ENCODE assay signal across 11 cellular contexts in the genomic region with DNA sequence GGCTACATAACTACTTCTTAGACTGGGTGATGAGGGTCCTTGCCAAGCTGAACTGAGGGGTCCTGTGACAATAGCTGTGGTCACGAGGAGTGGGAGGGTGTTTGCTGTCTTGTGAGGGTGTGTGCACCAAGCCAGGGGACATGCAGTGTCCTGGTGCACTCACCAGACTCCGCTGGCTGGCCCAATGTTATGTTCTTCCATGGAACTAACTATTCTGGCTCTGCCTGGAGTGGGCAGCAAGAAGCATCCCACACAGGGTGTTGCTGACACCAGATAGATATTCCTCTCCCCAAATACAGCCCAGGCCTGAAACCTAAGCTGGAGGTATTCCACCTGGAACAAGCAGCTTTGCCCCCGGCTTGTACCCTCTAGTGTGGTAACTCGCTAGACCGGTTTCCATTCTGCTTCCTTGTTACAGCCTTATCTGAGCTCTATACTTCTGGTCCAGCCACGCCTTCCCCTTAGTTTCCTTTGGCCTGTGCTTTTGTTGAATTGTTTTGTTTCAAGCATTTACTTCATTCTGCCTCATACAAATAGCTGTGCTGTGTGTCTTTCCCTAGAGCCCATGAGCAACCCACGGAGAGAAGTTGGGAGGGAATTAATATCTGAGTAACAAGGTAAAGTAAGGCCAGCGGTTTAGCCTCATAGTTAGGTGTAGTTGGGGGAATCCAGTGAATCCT. TPM values are rescaled to one million over a fixed set of nuclear protein-coding genes. Genes with fewer than 3 reads are reported as not detected.
DNase-seq lines count a peak whose midpoint lies in the region; ATAC-seq and TF ChIP-seq lines count a peak whose summit lies in the region.
"Had no signal": no experiment of that assay in that cellular context is flagged by ENCODE, and none has a peak within 500 bp of the region (broad histone marks: within the 10 kb centered on the region; RNA-seq: fewer than 3 reads in every experiment).

No MANE protein-coding gene starts in this region.

- H3K4me1 Mint-ChIP-seq in stimulated activated naive CD8-positive, alpha-beta T cell treated with anti-CD3 and anti-CD28 coated beads, Interleukin-15, Interleukin-2, amounts not matched to agents 100 ng/mL and 50 ng/mL, for 24 hours (ENCODE audit: low read depth) = peaks cover 30% of the 10 kb centered on the region
- H3K4me1 Mint-ChIP-seq in activated CD8-positive, alpha-beta T cell treated with anti-CD3 and anti-CD28 coated beads, Interleukin-2, amount 10 ng/mL, durations not matched to agents 7 days and 5 days (ENCODE audit: low read depth) = peaks cover 23% of the 10 kb centered on the region
- H3K4me1 Mint-ChIP-seq in memory B cell = peaks cover 34% of the 10 kb centered on the region
- peaks cover 22% of the 10 kb centered on the region for H3K4me1 Mint-ChIP-seq in activated T-helper 1 cell treated with anti-CD3 and anti-CD28 coated beads, Interleukin-12 subunit alpha, Interleukin-12 subunit beta, Interleukin-2, Interleukin-4 antibody, amounts not matched to agents 30 ng/mL and 10 ng/mL and 1 ng/mL, durations not matched to agents 14 hours and 24 hours and 36 hours (ENCODE audit: low read depth)

- H3K9me3 Mint-ChIP-seq in stimulated activated naive CD8-positive, alpha-beta T cell treated with anti-CD3 and anti-CD28 coated beads, Interleukin-15, Interleukin-2, amounts not matched to agents 100 ng/mL and 50 ng/mL, for 24 hours = no peaks in the 10 kb centered on the region
- H3K9me3 Mint-ChIP-seq in activated CD8-positive, alpha-beta T cell treated with anti-CD3 and anti-CD28 coated beads, Interleukin-2, amount 10 ng/mL, durations not matched to agents 7 days and 5 days (ENCODE audit: insufficient read depth) = no peaks in the 10 kb centered on the region
- H3K9me3 Mint-ChIP-seq in memory B cell = no peaks in the 10 kb centered on the region
- H3K9me3 Mint-ChIP-seq in activated T-helper 1 cell treated with anti-CD3 and anti-CD28 coated beads, Interleukin-12 subunit alpha, Interleukin-12 subunit beta, Interleukin-2, Interleukin-4 antibody, amounts not matched to agents 30 ng/mL and 10 ng/mL and 1 ng/mL, durations not matched to agents 14 hours and 24 hours and 36 hours = no peaks in the 10 kb centered on the region

- intact Hi-C loops in vagina (cut with DNase I) = no loop called here
- intact Hi-C loops in activated T-helper 1 cell treated with anti-CD3 and anti-CD28 coated beads, Interleukin-12 subunit alpha, Interleukin-12 subunit beta, Interleukin-2, Interleukin-4 antibody, amounts not matched to agents 30 ng/mL and 10 ng/mL and 1 ng/mL, durations not matched to agents 14 hours and 24 hours and 36 hours (cut with micrococcal nuclease) = no loop called here

- no peaks in the 10 kb centered on the region for H3K27me3 ChIP-seq in vagina
- H3K27me3 ChIP-seq: SJCRH30 had no signal

- TF ChIP-seq CTCF in vagina (IDR thresholded peaks at IDR 0.05) (no peak), GM13976 (IDR thresholded peaks at IDR 0.05; ENCODE audit: borderline replicate concordance, control extremely low read depth, extremely low read depth, insufficient read depth, missing control alignments) (no peak)

- no peak for DNase-seq in stimulated activated naive CD8-positive, alpha-beta T cell treated with anti-CD3 and anti-CD28 coated beads, Interleukin-15, Interleukin-2, amounts not matched to agents 100 U/mL and 50 U/mL, for 24 hours
- DNase-seq in activated CD8-positive, alpha-beta T cell treated with anti-CD3 and anti-CD28 coated beads, Interleukin-2, amount 10 ng/mL, durations not matched to agents 7 days and 5 days = peak; percentile 18
- DNase-seq in memory B cell (ENCODE audit: low spot score in 2 of 2) = no peak
- DNase-seq in vagina (ENCODE audit: extremely low spot score in 2 of 2) = no peak
- DNase-seq in NCI-H146 (lab: John Stamatoyannopoulos, UW) = no peak
- DNase-seq in GM13976 (ENCODE audit: low spot score) = no peak
- DNase-seq in activated T-helper 1 cell treated with anti-CD3 and anti-CD28 coated beads, Interleukin-12 subunit alpha, Interleukin-12 subunit beta, Interleukin-2, Interleukin-4 antibody, amounts not matched to agents 30 ng/mL and 10 ng/mL and 1 ng/mL, durations not matched to agents 14 hours and 24 hours and 36 hours (ENCODE audit: low spot score) = no peak
- DNase-seq: C1 segment of cervical spinal cord, NCI-H2171 treated with DMSO at 0.1 percent for 48 hours, SJCRH30 had no signal

- peak overlapping the region; percentile 44 for H3K27ac ChIP-seq in vagina
- H3K27ac ChIP-seq: SJCRH30 had no signal

- POLR2A ChIA-PET in activated CD8-positive, alpha-beta T cell treated with anti-CD3 and anti-CD28 coated beads, Interleukin-2, amount 10 ng/mL, durations not matched to agents 7 days and 5 days (lab: Charles Lee) = interaction anchor here (1.2 kb wide), 1 partner anchor 52 kb away, joined by 3 read pairs; no protein-coding TSS in a partner anchor

- H3K4me1 ChIP-seq in vagina = peaks cover 5% of the 10 kb centered on the region
- H3K4me1 ChIP-seq: SJCRH30 had no signal

- H3K27me3 Mint-ChIP-seq in stimulated activated naive CD8-positive, alpha-beta T cell treated with anti-CD3 and anti-CD28 coated beads, Interleukin-15, Interleukin-2, amounts not matched to agents 100 ng/mL and 50 ng/mL, for 24 hours = no peaks in the 10 kb centered on the region
- peaks cover 6% of the 10 kb centered on the region for H3K27me3 Mint-ChIP-seq in activated CD8-positive, alpha-beta T cell treated with anti-CD3 and anti-CD28 coated beads, Interleukin-2, amount 10 ng/mL, durations not matched to agents 7 days and 5 days (ENCODE audit: low read depth)
- no peaks in the 10 kb centered on the region for H3K27me3 Mint-ChIP-seq in memory B cell
- no peaks in the 10 kb centered on the region for H3K27me3 Mint-ChIP-seq in activated T-helper 1 cell treated with anti-CD3 and anti-CD28 coated beads, Interleukin-12 subunit alpha, Interleukin-12 subunit beta, Interleukin-2, Interleukin-4 antibody, amounts not matched to agents 30 ng/mL and 10 ng/mL and 1 ng/mL, durations not matched to agents 14 hours and 24 hours and 36 hours (ENCODE audit: insufficient read depth)

- peak overlapping the region; percentile 24 for H3K27ac Mint-ChIP-seq in stimulated activated naive CD8-positive, alpha-beta T cell treated with anti-CD3 and anti-CD28 coated beads, Interleukin-15, Interleukin-2, amounts not matched to agents 100 ng/mL and 50 ng/mL, for 24 hours
- H3K27ac Mint-ChIP-seq in activated CD8-positive, alpha-beta T cell treated with anti-CD3 and anti-CD28 coated beads, Interleukin-2, amount 10 ng/mL, durations not matched to agents 7 days and 5 days = no peak overlapping the region
- H3K27ac Mint-ChIP-seq in memory B cell = peak overlapping the region; percentile 99
- no peak overlapping the region for H3K27ac Mint-ChIP-seq in activated T-helper 1 cell treated with anti-CD3 and anti-CD28 coated beads, Interleukin-12 subunit alpha, Interleukin-12 subunit beta, Interleukin-2, Interleukin-4 antibody, amounts not matched to agents 30 ng/mL and 10 ng/mL and 1 ng/mL, durations not matched to agents 14 hours and 24 hours and 36 hours

- in situ Hi-C loops in GM13976 (cut with MboI; ENCODE audit: low sequenced_read_pairs, unreplicated experiment) = no loop called here

- H3K36me3 Mint-ChIP-seq in stimulated activated naive CD8-positive, alpha-beta T cell treated with anti-CD3 and anti-CD28 coated beads, Interleukin-15, Interleukin-2, amounts not matched to agents 100 ng/mL and 50 ng/mL, for 24 hours (ENCODE audit: low read depth) = no peaks in the 10 kb centered on the region
- H3K36me3 Mint-ChIP-seq in activated CD8-positive, alpha-beta T cell treated with anti-CD3 and anti-CD28 coated beads, Interleukin-2, amount 10 ng/mL, durations not matched to agents 7 days and 5 days (ENCODE audit: low read depth) = no peaks in the 10 kb centered on the region
- peaks cover 2% of the 10 kb centered on the region for H3K36me3 Mint-ChIP-seq in memory B cell
- no peaks in the 10 kb centered on the region for H3K36me3 Mint-ChIP-seq in activated T-helper 1 cell treated with anti-CD3 and anti-CD28 coated beads, Interleukin-12 subunit alpha, Interleukin-12 subunit beta, Interleukin-2, Interleukin-4 antibody, amounts not matched to agents 30 ng/mL and 10 ng/mL and 1 ng/mL, durations not matched to agents 14 hours and 24 hours and 36 hours (ENCODE audit: low read depth)

- no peak overlapping the region for H3K4me3 ChIP-seq in vagina
- H3K4me3 ChIP-seq: SJCRH30 had no signal

- no peak for ATAC-seq in stimulated activated naive CD8-positive, alpha-beta T cell treated with anti-CD3 and anti-CD28 coated beads, Interleukin-15, Interleukin-2, amounts not matched to agents 100 U/mL and 50 U/mL, for 24 hours
- no peak for ATAC-seq in activated CD8-positive, alpha-beta T cell treated with anti-CD3 and anti-CD28 coated beads, Interleukin-2, amount 10 ng/mL, durations not matched to agents 7 days and 5 days
- ATAC-seq in memory B cell (ENCODE audit: low read depth) = no peak

- TF ChIP-seq POLR2A in vagina (IDR thresholded peaks at IDR 0.05) = no peak

- H3K4me3 Mint-ChIP-seq in stimulated activated naive CD8-positive, alpha-beta T cell treated with anti-CD3 and anti-CD28 coated beads, Interleukin-15, Interleukin-2, amounts not matched to agents 100 ng/mL and 50 ng/mL, for 24 hours = no peak overlapping the region
- no peak overlapping the region for H3K4me3 Mint-ChIP-seq in activated CD8-positive, alpha-beta T cell treated with anti-CD3 and anti-CD28 coated beads, Interleukin-2, amount 10 ng/mL, durations not matched to agents 7 days and 5 days
- H3K4me3 Mint-ChIP-seq in memory B cell = peak overlapping the region; percentile 16
- H3K4me3 Mint-ChIP-seq in activated T-helper 1 cell treated with anti-CD3 and anti-CD28 coated beads, Interleukin-12 subunit alpha, Interleukin-12 subunit beta, Interleukin-2, Interleukin-4 antibody, amounts not matched to agents 30 ng/mL and 10 ng/mL and 1 ng/mL, durations not matched to agents 14 hours and 24 hours and 36 hours = no peak overlapping the region

- CTCF ChIA-PET in activated CD8-positive, alpha-beta T cell treated with anti-CD3 and anti-CD28 coated beads, Interleukin-2, amount 10 ng/mL, durations not matched to agents 7 days and 5 days (lab: Charles Lee) = interaction anchor here (0.9 to 10.7 kb wide), 19 partner anchors 12 to 209 kb away, joined by 3 to 226 read pairs (median 5); a partner anchor contains a TSS

- H3K36me3 ChIP-seq in vagina = no peaks in the 10 kb centered on the region
- H3K36me3 ChIP-seq: SJCRH30 had no signal

- no peaks in the 10 kb centered on the region for H3K9me3 ChIP-seq in vagina
- H3K9me3 ChIP-seq: SJCRH30 had no signal

RNA-seq across cellular contexts. Expression of a gene that starts 14.7 kb away (rescaled TPM):
- total RNA-seq in activated CD8-positive, alpha-beta T cell treated with anti-CD3 and anti-CD28 coated beads, Interleukin-2, amount 10 ng/mL, durations not matched to agents 7 days and 5 days = 10 to 100 TPM; 24.7 to 24.9 TPM
- total RNA-seq in vagina = 4.7 TPM
- total RNA-seq in activated T-helper 1 cell treated with anti-CD3 and anti-CD28 coated beads, Interleukin-12 subunit alpha, Interleukin-12 subunit beta, Interleukin-2, Interleukin-4 antibody, amounts not matched to agents 30 ng/mL and 10 ng/mL and 1 ng/mL, durations not matched to agents 14 hours and 24 hours and 36 hours = 0.49 and 0.71 TPM in 2 replicates
- total RNA-seq: SJCRH30 had no signal

RNA-seq across cellular contexts. Expression of a gene that starts 42.2 kb away (rescaled TPM):
- total RNA-seq in activated CD8-positive, alpha-beta T cell treated with anti-CD3 and anti-CD28 coated beads, Interleukin-2, amount 10 ng/mL, durations not matched to agents 7 days and 5 days = 100 to 1,000 TPM in 1 of 2 experiments, 10 to 100 TPM in 1; 88.5 to 102 TPM
- total RNA-seq in vagina = 2.2 TPM
- total RNA-seq in activated T-helper 1 cell treated with anti-CD3 and anti-CD28 coated beads, Interleukin-12 subunit alpha, Interleukin-12 subunit beta, Interleukin-2, Interleukin-4 antibody, amounts not matched to agents 30 ng/mL and 10 ng/mL and 1 ng/mL, durations not matched to agents 14 hours and 24 hours and 36 hours = 43.7 and 53.6 TPM in 2 replicates
- total RNA-seq: SJCRH30 had no signal

Comparison
In these comparisons a context has a peak if more than half of its experiments do, and no peak if none do; other contexts are left out.
1. H3K27ac Mint-ChIP-seq: peak in stimulated activated naive CD8-positive, alpha-beta T cell treated with anti-CD3 and anti-CD28 coated beads, Interleukin-15, Interleukin-2, amounts not matched to agents 100 ng/mL and 50 ng/mL, for 24 hours (single experiment) and memory B cell (single experiment); none in activated CD8-positive, alpha-beta T cell treated with anti-CD3 and anti-CD28 coated beads, Interleukin-2, amount 10 ng/mL, durations not matched to agents 7 days and 5 days (single experiment) and activated T-helper 1 cell treated with anti-CD3 and anti-CD28 coated beads, Interleukin-12 subunit alpha, Interleukin-12 subunit beta, Interleukin-2, Interleukin-4 antibody, amounts not matched to agents 30 ng/mL and 10 ng/mL and 1 ng/mL, durations not matched to agents 14 hours and 24 hours and 36 hours (single experiment).
2. RNA of a gene that starts 42.2 kb away (total RNA-seq): 88.5 to 102 TPM in activated CD8-positive, alpha-beta T cell treated with anti-CD3 and anti-CD28 coated beads, Interleukin-2, amount 10 ng/mL, durations not matched to agents 7 days and 5 days and 43.7 to 53.6 TPM in activated T-helper 1 cell treated with anti-CD3 and anti-CD28 coated beads, Interleukin-12 subunit alpha, Interleukin-12 subunit beta, Interleukin-2, Interleukin-4 antibody, amounts not matched to agents 30 ng/mL and 10 ng/mL and 1 ng/mL, durations not matched to agents 14 hours and 24 hours and 36 hours; 2.2 TPM in vagina (single experiment); every median in the first group is over 10 times any median in the second.